ENCODE assay signal across 19 cellular contexts in the genomic region with DNA sequence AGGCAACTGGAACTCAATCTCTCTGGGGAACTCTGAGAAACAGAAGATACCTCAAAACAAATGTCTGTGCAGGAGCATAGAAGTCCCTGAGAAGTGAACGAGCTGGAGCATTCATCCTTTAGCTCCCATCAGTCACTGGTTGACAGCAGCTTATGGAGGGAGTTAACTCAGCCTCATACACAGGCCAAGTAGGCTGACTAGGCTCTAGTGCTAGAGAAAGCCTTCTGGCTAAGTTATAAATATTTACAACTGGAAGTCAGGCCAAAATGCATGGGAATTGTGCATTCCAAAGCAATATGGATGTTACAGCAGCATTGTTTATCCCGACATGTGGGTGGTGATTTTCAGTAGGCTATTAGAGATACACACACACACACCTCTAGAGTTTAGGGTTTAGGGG.
DNase-seq lines count a peak whose midpoint lies in the region; ATAC-seq, FAIRE-seq and TF ChIP-seq lines count a peak whose summit lies in the region.
"Had no signal": no experiment of that assay in that cellular context is flagged by ENCODE, and none has a peak within 500 bp of the region (broad histone marks: within the 10 kb centered on the region; RNA-seq: fewer than 3 reads in every experiment).

No MANE protein-coding gene starts in this region.

- no peak overlapping the region for H3K23ac ChIP-seq in mesenchymal stem cell (ENCODE audit: low read length in 2 of 2)

- intact Hi-C loops in Calu3 (cut with micrococcal nuclease; ENCODE audit: unreplicated experiment), result no loop called here

- no peak overlapping the region for H2AK5ac ChIP-seq in mesenchymal stem cell (ENCODE audit: low read length, severe bottlenecking)

- H3K9ac ChIP-seq in mesenchymal stem cell (ENCODE audit: low read length), result no peak overlapping the region
- H3K9ac ChIP-seq: BLaER1 treated with 17β-estradiol and CSF1 and Interleukin-3, amounts not matched to agents 10 nM and 100 nM; GM23248 had no signal

- H4K8ac ChIP-seq in mesenchymal stem cell (ENCODE audit: low read length), result no peak overlapping the region

- no peak overlapping the region for H3K14ac ChIP-seq in mesenchymal stem cell (ENCODE audit: low read length in 2 of 2)

- H3K4me1 ChIP-seq in mesenchymal stem cell (ENCODE audit: control insufficient read depth, insufficient read depth, low read depth, low read length), result no peaks in the 10 kb centered on the region
- H3K4me1 ChIP-seq: BLaER1 treated with 17β-estradiol and CSF1 and Interleukin-3, amounts not matched to agents 10 nM and 100 nM; HAP-1 had no signal

- DNase-seq in AG04450 (ENCODE audit: low read depth, low spot score), result peak; percentile 67
- peak; percentile 14 for DNase-seq in WERI-Rb-1
- DNase-seq in mesenchymal stem cell, result peak; percentile 56
- no peak for DNase-seq in urothelium cell line (ENCODE audit: low spot score)
- no peak for DNase-seq in Calu3
- DNase-seq in GM20000 (ENCODE audit: low spot score), result no peak
- DNase-seq: 8988T; CD8-positive, alpha-beta T cell; DMS 273 treated with DMSO at 0.1 percent for 48 hours; DMS53; DND-41; EL; GM23248 had no signal

- no peak overlapping the region for H3K18ac ChIP-seq in mesenchymal stem cell (ENCODE audit: low read depth in 1 of 2, low read length in 2 of 2)

- H3K27ac ChIP-seq in AG04450 (ENCODE audit: low read depth, low read length), result peak overlapping the region; percentile 48
- no peak overlapping the region for H3K27ac ChIP-seq in WERI-Rb-1
- H3K27ac ChIP-seq in mesenchymal stem cell (ENCODE audit: low read length, poor library complexity, severe bottlenecking), result no peak overlapping the region
- H3K27ac ChIP-seq: BLaER1 treated with 17β-estradiol and CSF1 and Interleukin-3, amounts not matched to agents 10 nM and 100 nM; GM23248; HL-60 had no signal

- H2BK5ac ChIP-seq in mesenchymal stem cell (ENCODE audit: low read depth, low read length, poor library complexity, severe bottlenecking), result no peak overlapping the region

- H3K27me3 ChIP-seq in AG04450 (ENCODE audit: control insufficient read depth, insufficient read depth, low read length), result no peaks in the 10 kb centered on the region
- H3K27me3 ChIP-seq in WERI-Rb-1 (ENCODE audit: insufficient read depth, low read depth, severe bottlenecking), result no peaks in the 10 kb centered on the region
- no peaks in the 10 kb centered on the region for H3K27me3 ChIP-seq in mesenchymal stem cell (ENCODE audit: control insufficient read depth in 1 of 2, insufficient read depth in 1 of 2, low read length in 2 of 2)
- H3K27me3 ChIP-seq: BLaER1 treated with 17β-estradiol and CSF1 and Interleukin-3, amounts not matched to agents 10 nM and 100 nM had no signal

- H3K4me3 ChIP-seq in AG04450 (ENCODE audit: low read depth, low read length), result no peak overlapping the region
- H3K4me3 ChIP-seq in WERI-Rb-1 (ENCODE audit: low read depth, low read length), result no peak overlapping the region
- H3K4me3 ChIP-seq in mesenchymal stem cell (ENCODE audit: insufficient read depth in 1 of 2, low read depth in 1 of 2, low read length in 2 of 2), result no peak overlapping the region
- H3K4me3 ChIP-seq: BLaER1 treated with 17β-estradiol and CSF1 and Interleukin-3, amounts not matched to agents 10 nM and 100 nM; GM12878; GM23248; HAP-1 had no signal

- H3K9me3 ChIP-seq in AG04450 (ENCODE audit: control insufficient read depth, insufficient read depth, low read length) (no peaks in the 10 kb centered on the region), WERI-Rb-1 (ENCODE audit: severe bottlenecking) (no peaks in the 10 kb centered on the region), mesenchymal stem cell (ENCODE audit: control insufficient read depth, low read length) (no peaks in the 10 kb centered on the region)
- H3K9me3 ChIP-seq: BLaER1 treated with 17β-estradiol and CSF1 and Interleukin-3, amounts not matched to agents 10 nM and 100 nM; HAP-1 had no signal

- no TSS peak for BruUV-seq in Calu3 (replicated peaks; lab: Mats Ljungman, UMichigan)

- ATAC-seq in GM19463 (IDR thresholded peaks at IDR 0.05; ENCODE audit: unreplicated experiment), result no peak
- ATAC-seq: CD8-positive, alpha-beta T cell; GM12878 had no signal

- no peak overlapping the region for H2BK120ac ChIP-seq in mesenchymal stem cell (ENCODE audit: low read depth, low read length)

- no peak overlapping the region for H2BK15ac ChIP-seq in mesenchymal stem cell (ENCODE audit: low read depth, poor library complexity, severe bottlenecking)

- H2BK12ac ChIP-seq in mesenchymal stem cell (ENCODE audit: low read length in 2 of 2), result no peak overlapping the region

- no peak overlapping the region for H3K4me2 ChIP-seq in mesenchymal stem cell (ENCODE audit: low read length, poor library complexity, severe bottlenecking)
- H3K4me2 ChIP-seq: BLaER1 treated with 17β-estradiol and CSF1 and Interleukin-3, amounts not matched to agents 10 nM and 100 nM had no signal

- no peaks in the 10 kb centered on the region for H3K9me3 Mint-ChIP-seq in Calu3 (ENCODE audit: low read depth, unreplicated experiment)
- H3K9me3 Mint-ChIP-seq: CD8-positive, alpha-beta T cell had no signal

- H3K4me1 Mint-ChIP-seq in Calu3 (ENCODE audit: low read depth, unreplicated experiment), result no peaks in the 10 kb centered on the region
- H3K4me1 Mint-ChIP-seq: B cell had no signal

- H3K27ac Mint-ChIP-seq in Calu3 (ENCODE audit: unreplicated experiment), result no peak overlapping the region
- H3K27ac Mint-ChIP-seq: B cell; CD8-positive, alpha-beta T cell had no signal

- WGBS in mesenchymal stem cell, result 15% methylated on average over 2 of the region's 2 CpGs

- no peaks in the 10 kb centered on the region for H3K27me3 Mint-ChIP-seq in Calu3 (ENCODE audit: unreplicated experiment)
- H3K27me3 Mint-ChIP-seq: B cell had no signal

- no peak overlapping the region for H4K91ac ChIP-seq in mesenchymal stem cell (ENCODE audit: low read length)

- no peak overlapping the region for H2AFZ ChIP-seq in mesenchymal stem cell (ENCODE audit: low read depth, low read length)
- H2AFZ ChIP-seq: GM23248 had no signal

- POLR2A ChIA-PET in AG04450 (lab: Yijun Ruan, JAX), result no interaction called here

- H3K36me3 ChIP-seq in WERI-Rb-1 (no peaks in the 10 kb centered on the region), mesenchymal stem cell (ENCODE audit: control insufficient read depth in 1 of 2, insufficient read depth in 2 of 2, low read depth in 1 of 2, low read length in 2 of 2) (no peaks in the 10 kb centered on the region)
- H3K36me3 ChIP-seq: BLaER1 treated with 17β-estradiol and CSF1 and Interleukin-3, amounts not matched to agents 10 nM and 100 nM; HAP-1 had no signal

- H3K4ac ChIP-seq in mesenchymal stem cell (ENCODE audit: low read depth in 1 of 2, low read length in 2 of 2), result no peak overlapping the region

- no peaks in the 10 kb centered on the region for H3K36me3 Mint-ChIP-seq in Calu3 (ENCODE audit: insufficient read depth, unreplicated experiment)
- H3K36me3 Mint-ChIP-seq: CD8-positive, alpha-beta T cell had no signal

- TF ChIP-seq CTCF in AG04450 (IDR thresholded peaks at IDR 0.05; ENCODE audit: low read depth, low read length) (no peak), WERI-Rb-1 (IDR thresholded peaks at IDR 0.05; ENCODE audit: low read depth, low read length) (no peak), Calu3 (IDR thresholded peaks at IDR 0.05; ENCODE audit: unreplicated experiment) (no peak), GM20000 (IDR thresholded peaks at IDR 0.05; ENCODE audit: extremely low read depth, missing control alignments) (no peak)

- FAIRE-seq in urothelium cell line (lab: Jason Lieb, UNC), result peak; percentile 23
- FAIRE-seq: GM12878 had no signal

- peaks cover 7% of the 10 kb centered on the region for H3K79me1 ChIP-seq in mesenchymal stem cell (replicated peaks; ENCODE audit: low read length, poor library complexity, severe bottlenecking)

- H3K4me3 Mint-ChIP-seq in Calu3 (ENCODE audit: low read depth, unreplicated experiment), result no peak overlapping the region
- H3K4me3 Mint-ChIP-seq: B cell; CD8-positive, alpha-beta T cell had no signal

- CTCF ChIA-PET in AG04450 (lab: Charles Lee), result interaction anchor here (1.9 kb wide), 1 partner anchor 12 kb away, joined by 4 read pairs; no protein-coding TSS in a partner anchor
- CTCF ChIA-PET in Calu3 (lab: Charles Lee), result no interaction called here

Comparison
In these comparisons a context has a peak if more than half of its experiments do, and no peak if none do; other contexts are left out.
1. DNase-seq: peak in AG04450 (single experiment), WERI-Rb-1 (single experiment) and mesenchymal stem cell (single experiment); none in urothelium cell line (single experiment), Calu3 (single experiment) and GM20000 (single experiment).